16 cellular contexts compared by ENCODE assay signal in the genomic region with DNA sequence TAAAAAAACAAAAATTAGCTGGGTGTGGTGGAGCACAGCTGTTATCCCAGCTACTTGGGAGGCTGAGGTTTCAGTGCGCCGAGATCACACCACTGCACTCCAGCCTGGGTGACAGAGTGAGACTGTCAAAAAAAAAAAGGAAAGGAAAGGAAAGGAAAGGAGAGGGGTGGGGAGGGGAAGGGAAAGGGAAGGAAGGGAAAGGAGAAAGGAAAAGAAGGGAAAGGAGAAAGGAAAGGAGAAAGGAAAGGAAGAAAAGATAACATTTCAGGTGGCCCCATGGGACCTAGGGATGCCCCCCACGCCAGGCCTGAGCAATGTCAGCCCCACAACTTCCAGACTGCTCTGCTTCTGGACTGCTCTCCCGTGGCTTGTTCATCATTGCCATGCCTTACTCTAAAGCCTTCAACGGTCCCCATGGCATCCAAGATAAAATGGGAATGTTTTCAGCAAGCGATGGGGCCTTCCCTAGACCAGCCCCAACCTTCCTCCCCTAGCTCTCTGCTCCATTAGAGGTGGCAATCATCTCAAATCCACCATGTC.
"Had no signal": no experiment of that assay in that cellular context is flagged by ENCODE, and none has a peak within 500 bp of the region (broad histone marks: within the 10 kb centered on the region; RNA-seq: fewer than 3 reads in every experiment).

No MANE protein-coding gene starts in this region.

- H3K4me3 Mint-ChIP-seq: dendritic cell treated with granulocyte-macrophage colony-stimulating factor and Interleukin-4, amounts not matched to agents 40 ng/mL and 50 ng/mL, for 4 days had no signal

- H3K27ac ChIP-seq: body of pancreas, prostate gland had no signal

- ATAC-seq: body of pancreas, left cardiac atrium, sciatic nerve had no signal

- H3K9me3 Mint-ChIP-seq: activated CD4-positive, alpha-beta T cell treated with anti-CD3 and anti-CD28 coated beads, Interleukin-2, amount 10 ng/mL, durations not matched to agents 7 days and 5 days; dendritic cell treated with granulocyte-macrophage colony-stimulating factor and Interleukin-4, amounts not matched to agents 40 ng/mL and 50 ng/mL, for 4 days had no signal

- H3K27me3 Mint-ChIP-seq: activated CD4-positive, alpha-beta T cell treated with anti-CD3 and anti-CD28 coated beads, Interleukin-2, amount 10 ng/mL, durations not matched to agents 7 days and 5 days; dendritic cell treated with granulocyte-macrophage colony-stimulating factor and Interleukin-4, amounts not matched to agents 40 ng/mL and 50 ng/mL, for 4 days had no signal

- H3K27ac Mint-ChIP-seq: activated CD4-positive, alpha-beta T cell treated with anti-CD3 and anti-CD28 coated beads, Interleukin-2, amount 10 ng/mL, durations not matched to agents 7 days and 5 days; dendritic cell treated with granulocyte-macrophage colony-stimulating factor and Interleukin-4, amounts not matched to agents 40 ng/mL and 50 ng/mL, for 4 days had no signal

- DNase-seq: activated CD4-positive, alpha-beta T cell treated with anti-CD3 and anti-CD28 coated beads, Interleukin-2, amount 10 ng/mL, durations not matched to agents 7 days and 5 days; activated CD4-positive, CD25-positive, alpha-beta regulatory T cell; activated gamma-delta T cell treated with Interleukin-2 at 50 U/mL for 16 hours; activated T-cell treated with anti-CD3 and anti-CD28 coated beads, Interleukin-2, amount 50 U/mL, for 1 hour; body of pancreas; cerebellar nuclear complex; erythroblast; hypothalamus; left cardiac atrium; midbrain; stimulated activated CD4-positive, alpha-beta T cell treated with anti-CD3 and anti-CD28 coated beads, Interleukin-2, amount 100 ng/mL, for 24 hours; stimulated activated naive CD4-positive, alpha-beta T cell; trophoblast cell had no signal
